Comparison of ENCODE assay signal across 11 cellular contexts in genomic region chr2:197628043-197628500, GRCh38. TPM values are rescaled to one million over a fixed set of nuclear protein-coding genes. Genes with fewer than 3 reads are reported as not detected.
DNase-seq lines count a peak whose midpoint lies in the region; ATAC-seq, FAIRE-seq and TF ChIP-seq lines count a peak whose summit lies in the region.
"Had no signal": no experiment of that assay in that cellular context is flagged by ENCODE, and none has a peak within 500 bp of the region (broad histone marks: within the 10 kb centered on the region; RNA-seq: fewer than 3 reads in every experiment).

No MANE protein-coding gene starts in this region.

- no peak overlapping the region for H3K27ac ChIP-seq in kidney (ENCODE audit: low read depth in 2 of 2, low read length in 2 of 2)
- H3K27ac ChIP-seq: adrenal gland had no signal

- no peak for TF ChIP-seq CTCF in kidney (IDR thresholded peaks at IDR 0.05; ENCODE audit: borderline replicate concordance, extremely low read depth, insufficient read depth)
- no peak for TF ChIP-seq CTCF in activated CD8-positive, alpha-beta T cell treated with anti-CD3 and anti-CD28 coated beads for 36 hours (IDR thresholded peaks at IDR 0.05)

- H3K36me3 ChIP-seq in kidney (ENCODE audit: control insufficient read depth in 1 of 2, insufficient read depth in 2 of 2, low read length in 2 of 2) = no peaks in the 10 kb centered on the region
- H3K36me3 ChIP-seq: adrenal gland had no signal

- peaks cover 12% of the 10 kb centered on the region for H3K9me3 Mint-ChIP-seq in activated CD8-positive, alpha-beta T cell treated with anti-CD3 and anti-CD28 coated beads for 36 hours
- H3K9me3 Mint-ChIP-seq in activated T-helper 1 cell treated with anti-CD3 and anti-CD28 coated beads, Interleukin-12 subunit alpha, Interleukin-12 subunit beta, Interleukin-2, Interleukin-4 antibody, amounts not matched to agents 30 ng/mL and 10 ng/mL and 1 ng/mL, durations not matched to agents 14 hours and 24 hours and 36 hours = peaks cover 14% of the 10 kb centered on the region

- no peak for FAIRE-seq in kidney (lab: Jason Lieb, UNC)

- peak; percentile 52 for ATAC-seq in HG02763 (IDR thresholded peaks at IDR 0.05; ENCODE audit: unreplicated experiment)
- ATAC-seq in activated CD8-positive, alpha-beta T cell treated with anti-CD3 and anti-CD28 coated beads for 36 hours = no peak

- intact Hi-C loops in kidney (cut with DNase I) = no loop called here
- intact Hi-C loops in activated CD8-positive, alpha-beta T cell treated with anti-CD3 and anti-CD28 coated beads for 36 hours (cut with micrococcal nuclease) = no loop called here
- intact Hi-C loops in activated T-helper 1 cell treated with anti-CD3 and anti-CD28 coated beads, Interleukin-12 subunit alpha, Interleukin-12 subunit beta, Interleukin-2, Interleukin-4 antibody, amounts not matched to agents 30 ng/mL and 10 ng/mL and 1 ng/mL, durations not matched to agents 14 hours and 24 hours and 36 hours (cut with micrococcal nuclease) = no loop called here

- no peak overlapping the region for H3K4me3 Mint-ChIP-seq in activated CD8-positive, alpha-beta T cell treated with anti-CD3 and anti-CD28 coated beads for 36 hours
- no peak overlapping the region for H3K4me3 Mint-ChIP-seq in activated T-helper 1 cell treated with anti-CD3 and anti-CD28 coated beads, Interleukin-12 subunit alpha, Interleukin-12 subunit beta, Interleukin-2, Interleukin-4 antibody, amounts not matched to agents 30 ng/mL and 10 ng/mL and 1 ng/mL, durations not matched to agents 14 hours and 24 hours and 36 hours

- H3K4me1 Mint-ChIP-seq in activated CD8-positive, alpha-beta T cell treated with anti-CD3 and anti-CD28 coated beads for 36 hours (ENCODE audit: low read depth) = no peaks in the 10 kb centered on the region
- H3K4me1 Mint-ChIP-seq in activated T-helper 1 cell treated with anti-CD3 and anti-CD28 coated beads, Interleukin-12 subunit alpha, Interleukin-12 subunit beta, Interleukin-2, Interleukin-4 antibody, amounts not matched to agents 30 ng/mL and 10 ng/mL and 1 ng/mL, durations not matched to agents 14 hours and 24 hours and 36 hours (ENCODE audit: low read depth) = no peaks in the 10 kb centered on the region

- H3K27me3 Mint-ChIP-seq in activated CD8-positive, alpha-beta T cell treated with anti-CD3 and anti-CD28 coated beads for 36 hours = no peaks in the 10 kb centered on the region
- H3K27me3 Mint-ChIP-seq in activated T-helper 1 cell treated with anti-CD3 and anti-CD28 coated beads, Interleukin-12 subunit alpha, Interleukin-12 subunit beta, Interleukin-2, Interleukin-4 antibody, amounts not matched to agents 30 ng/mL and 10 ng/mL and 1 ng/mL, durations not matched to agents 14 hours and 24 hours and 36 hours (ENCODE audit: insufficient read depth) = no peaks in the 10 kb centered on the region

- H3K9me3 ChIP-seq in kidney (ENCODE audit: control insufficient read depth in 1 of 2, low read length in 2 of 2) = no peaks in the 10 kb centered on the region
- H3K9me3 ChIP-seq: adrenal gland had no signal

- DNase-seq in GM03348 (ENCODE audit: low spot score) (peak; percentile 32), astrocyte of the hippocampus (ENCODE audit: low read depth, low spot score) (peak; percentile 66), lung microvascular endothelial cell (ENCODE audit: low read depth in 2 of 2) (peak; percentile 70 to 82), kidney (no peak), NK-92 (lab: John Stamatoyannopoulos, UW; ENCODE audit: unreplicated experiment) (no peak)
- no peak for DNase-seq in activated CD8-positive, alpha-beta T cell treated with anti-CD3 and anti-CD28 coated beads for 36 hours
- no peak for DNase-seq in activated T-helper 1 cell treated with anti-CD3 and anti-CD28 coated beads, Interleukin-12 subunit alpha, Interleukin-12 subunit beta, Interleukin-2, Interleukin-4 antibody, amounts not matched to agents 30 ng/mL and 10 ng/mL and 1 ng/mL, durations not matched to agents 14 hours and 24 hours and 36 hours (ENCODE audit: low spot score)
- DNase-seq: adrenal gland, DND-41, NCI-H1694 treated with DMSO at 0.1 percent for 48 hours had no signal

- POLR2A ChIA-PET in activated CD8-positive, alpha-beta T cell treated with anti-CD3 and anti-CD28 coated beads for 36 hours (lab: Charles Lee) = interaction anchor here (0.6 kb wide), 1 partner anchor 30 kb away, joined by 3 read pairs; no protein-coding TSS in a partner anchor

- CTCF ChIA-PET in activated CD8-positive, alpha-beta T cell treated with anti-CD3 and anti-CD28 coated beads for 36 hours (lab: Charles Lee) = no interaction called here

- no peaks in the 10 kb centered on the region for H3K4me1 ChIP-seq in kidney (ENCODE audit: control insufficient read depth in 1 of 2, insufficient read depth in 1 of 2, low read depth in 1 of 2, low read length in 2 of 2)
- H3K4me1 ChIP-seq: adrenal gland had no signal

- no peak overlapping the region for H3K4me3 ChIP-seq in kidney (ENCODE audit: low read length in 2 of 2)
- H3K4me3 ChIP-seq: adrenal gland had no signal

- no peaks in the 10 kb centered on the region for H3K36me3 Mint-ChIP-seq in activated CD8-positive, alpha-beta T cell treated with anti-CD3 and anti-CD28 coated beads for 36 hours (ENCODE audit: low read depth)
- H3K36me3 Mint-ChIP-seq in activated T-helper 1 cell treated with anti-CD3 and anti-CD28 coated beads, Interleukin-12 subunit alpha, Interleukin-12 subunit beta, Interleukin-2, Interleukin-4 antibody, amounts not matched to agents 30 ng/mL and 10 ng/mL and 1 ng/mL, durations not matched to agents 14 hours and 24 hours and 36 hours (ENCODE audit: low read depth) = no peaks in the 10 kb centered on the region

- no peak overlapping the region for H3K9ac ChIP-seq in kidney (ENCODE audit: low read length in 2 of 2)

- H3K27ac Mint-ChIP-seq in activated CD8-positive, alpha-beta T cell treated with anti-CD3 and anti-CD28 coated beads for 36 hours = no peak overlapping the region
- H3K27ac Mint-ChIP-seq in activated T-helper 1 cell treated with anti-CD3 and anti-CD28 coated beads, Interleukin-12 subunit alpha, Interleukin-12 subunit beta, Interleukin-2, Interleukin-4 antibody, amounts not matched to agents 30 ng/mL and 10 ng/mL and 1 ng/mL, durations not matched to agents 14 hours and 24 hours and 36 hours = no peak overlapping the region

RNA-seq across cellular contexts. Expression of gene RFTN2, which starts 47.3 kb away (rescaled TPM):
- total RNA-seq in lung microvascular endothelial cell = 7.8 and 13.3 TPM in 2 replicates
- total RNA-seq in kidney = 4.0 TPM
- 1.4 TPM for polyA plus RNA-seq in kidney (ENCODE audit: insufficient read depth, low read depth, low replicate concordance)
- not detected for total RNA-seq in activated CD8-positive, alpha-beta T cell treated with anti-CD3 and anti-CD28 coated beads for 36 hours
- not detected in 2 replicates for total RNA-seq in activated T-helper 1 cell treated with anti-CD3 and anti-CD28 coated beads, Interleukin-12 subunit alpha, Interleukin-12 subunit beta, Interleukin-2, Interleukin-4 antibody, amounts not matched to agents 30 ng/mL and 10 ng/mL and 1 ng/mL, durations not matched to agents 14 hours and 24 hours and 36 hours

Comparison
In these comparisons a context has a peak if more than half of its experiments do, and no peak if none do; other contexts are left out.
1. DNase-seq: peak in GM03348 (single experiment), astrocyte of the hippocampus (single experiment) and lung microvascular endothelial cell (2 of 2); none in kidney (single experiment), activated CD8-positive, alpha-beta T cell treated with anti-CD3 and anti-CD28 coated beads for 36 hours (single experiment), activated T-helper 1 cell treated with anti-CD3 and anti-CD28 coated beads, Interleukin-12 subunit alpha, Interleukin-12 subunit beta, Interleukin-2, Interleukin-4 antibody, amounts not matched to agents 30 ng/mL and 10 ng/mL and 1 ng/mL, durations not matched to agents 14 hours and 24 hours and 36 hours (single experiment) and NK-92 (single experiment).